In genomic region chr6:2038096-2038495, GRCh38 we compare ENCODE assay signal across 1 cellular context.
TF ChIP-seq lines count a peak whose summit lies in the region.

No MANE protein-coding gene starts in this region.

TF ChIP-seq in HepG2, 621 proteins besides CTCF, POLR2A, EP300 and RAD21 (continued from another document):
- TF ChIP-seq RERE (CRISPR knock-in tag; IDR thresholded peaks at IDR 0.05; ENCODE audit: low read depth) (no peak), MTF1 (CRISPR knock-in tag; IDR thresholded peaks at IDR 0.05) (no peak), ZNF362 (CRISPR knock-in tag; IDR thresholded peaks at IDR 0.05; ENCODE audit: borderline replicate concordance) (no peak), CSRNP1 (CRISPR knock-in tag; IDR thresholded peaks at IDR 0.05) (no peak)
